ENCODE assay signal across 8 cellular contexts in genomic region chr9:128702949-128703615, GRCh38. TPM values are rescaled to one million over a fixed set of nuclear protein-coding genes. Genes with fewer than 3 reads are reported as not detected.
DNase-seq lines count a peak whose midpoint lies in the region; ATAC-seq and TF ChIP-seq lines count a peak whose summit lies in the region.

No MANE protein-coding gene starts in this region.

- intact Hi-C loops in right cardiac atrium (cut with DNase I): no loop called here
- intact Hi-C loops in sigmoid colon (cut with DNase I): loop anchor here (5.0 kb wide), 3 partner anchors 46 to 146 kb away; partner anchors contain the start of genes DYNC2I2 and TBC1D13

- H3K9me3 ChIP-seq in right cardiac atrium (ENCODE audit: control insufficient read depth, low read length) (no peaks in the 10 kb centered on the region), sigmoid colon (no peaks in the 10 kb centered on the region)

- H3K36me3 Mint-ChIP-seq in activated naive CD4-positive, alpha-beta T cell treated with anti-CD3 and anti-CD28 coated beads, Interleukin-2, amount 50 U/mL, for 24 hours: no peaks in the 10 kb centered on the region

- WGBS in right cardiac atrium: 7% methylated on average over 55 of the region's 55 CpGs
- WGBS in sigmoid colon, 2 donors: 6 to 7% methylated on average over 55 of the region's 55 CpGs

- TF ChIP-seq POLR2A in sigmoid colon (IDR thresholded peaks at IDR 0.05): no peak

- no peak for TF ChIP-seq EP300 in sigmoid colon (IDR thresholded peaks at IDR 0.05)

- H3K36me3 ChIP-seq in sigmoid colon: no peaks in the 10 kb centered on the region

- H3K4me1 ChIP-seq in right cardiac atrium (ENCODE audit: control insufficient read depth, insufficient read depth, low read length): no peaks in the 10 kb centered on the region
- H3K4me1 ChIP-seq in sigmoid colon: peaks cover 0 to 19% (median 11%) of the 10 kb centered on the region in 4 donors

- peak overlapping the region; percentile 69 for H3K4me3 Mint-ChIP-seq in activated naive CD4-positive, alpha-beta T cell treated with anti-CD3 and anti-CD28 coated beads, Interleukin-2, amount 50 U/mL, for 24 hours

- no peak for TF ChIP-seq CTCF in sigmoid colon (IDR thresholded peaks at IDR 0.05)

- H3K27ac ChIP-seq in right cardiac atrium (ENCODE audit: low read length) (peak overlapping the region; percentile 77), sigmoid colon (peak overlapping the region; percentile 69 to 84 (median 76))

- peak overlapping the region; percentile 75 for H3K4me3 ChIP-seq in right cardiac atrium (ENCODE audit: low read length)
- peak overlapping the region; percentile 65 to 82 (median 76) for H3K4me3 ChIP-seq in sigmoid colon

- H3K4me1 Mint-ChIP-seq in activated naive CD4-positive, alpha-beta T cell treated with anti-CD3 and anti-CD28 coated beads, Interleukin-2, amount 50 U/mL, for 24 hours: peaks cover 9% of the 10 kb centered on the region

- H3K27me3 Mint-ChIP-seq in activated naive CD4-positive, alpha-beta T cell treated with anti-CD3 and anti-CD28 coated beads, Interleukin-2, amount 50 U/mL, for 24 hours: no peaks in the 10 kb centered on the region

- in situ Hi-C loops in KBM-7 (cut with MboI; ENCODE audit: low pct_unique_long_range_greater_than_20kb, low sequenced_read_pairs): no loop called here

- peak overlapping the region; percentile 82 for H3K27ac Mint-ChIP-seq in activated naive CD4-positive, alpha-beta T cell treated with anti-CD3 and anti-CD28 coated beads, Interleukin-2, amount 50 U/mL, for 24 hours

- H3K9me3 Mint-ChIP-seq in activated naive CD4-positive, alpha-beta T cell treated with anti-CD3 and anti-CD28 coated beads, Interleukin-2, amount 50 U/mL, for 24 hours: no peaks in the 10 kb centered on the region

- peak; percentile 40 to 76 for ATAC-seq in right cardiac atrium
- ATAC-seq in HG03565 (IDR thresholded peaks at IDR 0.05; ENCODE audit: unreplicated experiment): no peak
- ATAC-seq in GM21447 (IDR thresholded peaks at IDR 0.05; ENCODE audit: unreplicated experiment): no peak

- DNase-seq in NCI-H82 (lab: John Stamatoyannopoulos, UW) (peak; percentile 66), NCI-H82 treated with DMSO at 0.1 percent for 48 hours (lab: John Stamatoyannopoulos, UW; ENCODE audit: unreplicated experiment) (no peak), KBM-7 (peak; percentile 69), right cardiac atrium (peak; percentile 75 to 82 (median 76)), sigmoid colon (peak; percentile 71)

- H3K27me3 ChIP-seq in right cardiac atrium (ENCODE audit: control insufficient read depth, insufficient read depth): no peaks in the 10 kb centered on the region
- no peaks in the 10 kb centered on the region for H3K27me3 ChIP-seq in sigmoid colon

RNA-seq across cellular contexts. Expression of gene PKN3, which starts 0.8 kb away (rescaled TPM):
- 1 to 10 TPM; 4.7 to 8.7 (median 7.4) TPM for total RNA-seq in right cardiac atrium
- 6.5 TPM for polyA plus RNA-seq in right cardiac atrium
- total RNA-seq in sigmoid colon: 1 to 10 TPM; 1.6 to 5.5 (median 3.1) TPM
- 1 to 10 TPM; 1.6 to 7.2 (median 1.8) TPM for polyA plus RNA-seq in sigmoid colon

RNA-seq across cellular contexts. Expression of gene SET, which starts 14.1 kb away (rescaled TPM):
- total RNA-seq in right cardiac atrium (100 to 1,000 TPM; 180 to 210 (median 191) TPM), sigmoid colon (100 to 1,000 TPM; 182 to 195 (median 187) TPM)
- polyA plus RNA-seq in right cardiac atrium (86.1 TPM), sigmoid colon (100 to 1,000 TPM in 2 of 3 donors, 10 to 100 TPM in 1; 77.2 to 172 (median 114) TPM)

RNA-seq across cellular contexts. Expression of gene ZDHHC12, which starts 20.8 kb away (rescaled TPM):
- total RNA-seq in right cardiac atrium (10 to 100 TPM in 1 of 4 donors, 1 to 10 TPM in 3; 8.3 to 11.5 (median 9.4) TPM), sigmoid colon (10 to 100 TPM; 13.3 to 46.2 (median 15.3) TPM)
- polyA plus RNA-seq in right cardiac atrium (13.1 TPM), sigmoid colon (100 to 1,000 TPM in 1 of 3 donors, 10 to 100 TPM in 2; 72.6 to 123 (median 73.9) TPM)

RNA-seq across cellular contexts. Expression of gene DYNC2I2, which starts 46.4 kb away (rescaled TPM):
- total RNA-seq in right cardiac atrium: 10 to 100 TPM; 13.5 to 25.6 (median 18.5) TPM
- polyA plus RNA-seq in right cardiac atrium: 30.2 TPM
- total RNA-seq in sigmoid colon: 10 to 100 TPM; 21.6 to 33.0 (median 27.0) TPM
- polyA plus RNA-seq in sigmoid colon: 10 to 100 TPM; 39.6 to 87.4 (median 43.9) TPM

Comparison
In these comparisons a context has a peak if more than half of its experiments do, and no peak if none do; other contexts are left out.
1. ATAC-seq: peak in right cardiac atrium (2 of 2); none in HG03565 (single experiment) and GM21447 (single experiment).